5 cellular contexts compared by ENCODE assay signal in the genomic region with DNA sequence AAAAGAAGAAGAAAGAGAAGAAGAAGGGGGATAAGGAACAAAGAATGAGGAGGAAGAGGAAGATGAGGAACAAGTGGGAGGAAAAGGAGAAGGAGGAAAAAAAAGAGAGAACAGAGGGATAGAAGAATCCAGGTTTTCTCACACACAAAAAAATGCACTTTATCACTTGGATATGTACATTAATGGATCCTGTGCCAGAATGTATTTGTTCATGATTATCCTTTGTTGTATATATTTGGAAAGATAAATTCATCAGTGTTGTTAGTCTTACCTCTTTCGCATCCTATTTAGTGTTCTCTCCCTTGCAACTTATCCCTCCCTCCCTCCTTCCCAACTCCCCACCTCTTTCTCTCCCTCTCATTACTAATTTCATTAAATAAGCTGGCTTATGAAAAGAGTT.
"Had no signal": no experiment of that assay in that cellular context is flagged by ENCODE, and none has a peak within 500 bp of the region (broad histone marks: within the 10 kb centered on the region; RNA-seq: fewer than 3 reads in every experiment).

No MANE protein-coding gene starts in this region.

- H3K36me3 Mint-ChIP-seq: IgD-negative memory B cell had no signal

- H3K9me3 Mint-ChIP-seq: GM23338, H9 had no signal

- H3K4me3 ChIP-seq: GM23338 had no signal

- H3K4me1 Mint-ChIP-seq: IgD-negative memory B cell had no signal

- DNase-seq: H9, HCEC 1CT, KBM-7 had no signal

- H3K27ac Mint-ChIP-seq: GM23338, IgD-negative memory B cell had no signal

- H3K4me3 Mint-ChIP-seq: GM23338, H9, IgD-negative memory B cell had no signal

- H3K27me3 Mint-ChIP-seq: IgD-negative memory B cell had no signal
